Comparison of ENCODE assay signal across 1 cellular context in the genomic region with DNA sequence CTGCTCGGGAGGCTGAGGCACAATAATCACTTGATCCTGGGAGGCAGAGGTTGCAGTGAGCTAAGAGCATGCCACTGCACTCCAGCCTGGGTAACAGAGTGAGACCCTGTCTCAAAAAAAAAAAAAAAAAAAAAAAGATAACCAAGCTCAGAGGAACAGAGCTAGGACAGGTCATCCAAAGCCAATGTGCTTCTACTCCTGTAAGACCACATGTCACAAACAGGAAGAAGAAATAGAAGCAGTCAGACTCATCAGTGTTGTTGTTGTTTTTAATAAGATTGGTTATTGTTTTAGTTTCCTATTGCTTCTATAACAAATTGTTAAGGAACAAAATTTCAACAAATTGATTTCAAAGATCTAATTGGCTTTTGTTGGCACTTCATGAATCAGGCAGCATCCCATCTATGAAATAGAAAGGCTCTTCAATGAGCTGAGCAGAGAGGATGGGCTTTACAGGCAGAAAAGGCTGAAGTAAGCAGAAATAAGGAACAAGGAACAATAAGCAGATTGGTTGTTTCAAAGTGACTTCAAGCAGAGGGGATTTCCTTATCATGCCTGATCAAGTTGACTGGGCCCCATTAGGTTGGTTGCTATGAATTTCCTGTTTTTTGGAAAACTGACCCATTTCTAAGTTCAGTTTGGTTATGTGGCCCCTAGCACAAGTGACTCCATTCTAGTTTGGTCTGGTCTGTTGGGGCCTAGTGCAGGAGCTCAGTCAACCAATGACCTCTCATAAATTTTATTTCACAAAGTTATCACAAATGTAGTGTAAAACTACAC.
TF ChIP-seq lines count a peak whose summit lies in the region.

No MANE protein-coding gene starts in this region.

TF ChIP-seq in HEK293, 187 proteins besides CTCF, POLR2A, EP300 and RAD21:
- TF ChIP-seq ZNF629 (tag by site-specific recombination; IDR thresholded peaks at IDR 0.05) (no peak), ZNF302 (tag by site-specific recombination; IDR thresholded peaks at IDR 0.05; ENCODE audit: low read depth) (no peak), SETDB1 (IDR thresholded peaks at IDR 0.05; ENCODE audit: insufficient read length, low read length) (no peak), ZNF549 (tag by site-specific recombination; IDR thresholded peaks at IDR 0.05) (peak; percentile 85), ZNF521 (tag by site-specific recombination; IDR thresholded peaks at IDR 0.05) (no peak)
- TF ChIP-seq, protein P1, sequence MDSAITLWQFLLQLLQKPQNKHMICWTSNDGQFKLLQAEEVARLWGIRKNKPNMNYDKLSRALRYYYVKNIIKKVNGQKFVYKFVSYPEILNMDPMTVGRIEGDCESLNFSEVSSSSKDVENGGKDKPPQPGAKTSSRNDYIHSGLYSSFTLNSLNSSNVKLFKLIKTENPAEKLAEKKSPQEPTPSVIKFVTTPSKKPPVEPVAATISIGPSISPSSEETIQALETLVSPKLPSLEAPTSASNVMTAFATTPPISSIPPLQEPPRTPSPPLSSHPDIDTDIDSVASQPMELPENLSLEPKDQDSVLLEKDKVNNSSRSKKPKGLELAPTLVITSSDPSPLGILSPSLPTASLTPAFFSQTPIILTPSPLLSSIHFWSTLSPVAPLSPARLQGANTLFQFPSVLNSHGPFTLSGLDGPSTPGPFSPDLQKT (IDR thresholded peaks at IDR 0.05; ENCODE audit: borderline replicate concordance, low read depth, low read length): no peak
- TF ChIP-seq, protein P2, sequence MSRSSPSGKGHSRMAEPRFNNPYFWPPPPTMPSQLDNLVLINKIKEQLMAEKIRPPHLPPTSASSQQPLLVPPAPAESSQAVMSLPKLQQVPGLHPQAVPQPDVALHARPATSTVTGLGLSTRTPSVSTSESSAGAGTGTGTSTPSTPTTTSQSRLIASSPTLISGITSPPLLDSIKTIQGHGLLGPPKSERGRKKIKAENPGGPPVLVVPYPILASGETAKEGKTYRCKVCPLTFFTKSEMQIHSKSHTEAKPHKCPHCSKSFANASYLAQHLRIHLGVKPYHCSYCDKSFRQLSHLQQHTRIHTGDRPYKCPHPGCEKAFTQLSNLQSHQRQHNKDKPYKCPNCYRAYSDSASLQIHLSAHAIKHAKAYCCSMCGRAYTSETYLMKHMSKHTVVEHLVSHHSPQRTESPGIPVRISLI (tag by site-specific recombination; IDR thresholded peaks at IDR 0.05): 0 out of 2 replicates have a peak, but pooled peaks have one; percentile 48
- TF ChIP-seq, protein P3, sequence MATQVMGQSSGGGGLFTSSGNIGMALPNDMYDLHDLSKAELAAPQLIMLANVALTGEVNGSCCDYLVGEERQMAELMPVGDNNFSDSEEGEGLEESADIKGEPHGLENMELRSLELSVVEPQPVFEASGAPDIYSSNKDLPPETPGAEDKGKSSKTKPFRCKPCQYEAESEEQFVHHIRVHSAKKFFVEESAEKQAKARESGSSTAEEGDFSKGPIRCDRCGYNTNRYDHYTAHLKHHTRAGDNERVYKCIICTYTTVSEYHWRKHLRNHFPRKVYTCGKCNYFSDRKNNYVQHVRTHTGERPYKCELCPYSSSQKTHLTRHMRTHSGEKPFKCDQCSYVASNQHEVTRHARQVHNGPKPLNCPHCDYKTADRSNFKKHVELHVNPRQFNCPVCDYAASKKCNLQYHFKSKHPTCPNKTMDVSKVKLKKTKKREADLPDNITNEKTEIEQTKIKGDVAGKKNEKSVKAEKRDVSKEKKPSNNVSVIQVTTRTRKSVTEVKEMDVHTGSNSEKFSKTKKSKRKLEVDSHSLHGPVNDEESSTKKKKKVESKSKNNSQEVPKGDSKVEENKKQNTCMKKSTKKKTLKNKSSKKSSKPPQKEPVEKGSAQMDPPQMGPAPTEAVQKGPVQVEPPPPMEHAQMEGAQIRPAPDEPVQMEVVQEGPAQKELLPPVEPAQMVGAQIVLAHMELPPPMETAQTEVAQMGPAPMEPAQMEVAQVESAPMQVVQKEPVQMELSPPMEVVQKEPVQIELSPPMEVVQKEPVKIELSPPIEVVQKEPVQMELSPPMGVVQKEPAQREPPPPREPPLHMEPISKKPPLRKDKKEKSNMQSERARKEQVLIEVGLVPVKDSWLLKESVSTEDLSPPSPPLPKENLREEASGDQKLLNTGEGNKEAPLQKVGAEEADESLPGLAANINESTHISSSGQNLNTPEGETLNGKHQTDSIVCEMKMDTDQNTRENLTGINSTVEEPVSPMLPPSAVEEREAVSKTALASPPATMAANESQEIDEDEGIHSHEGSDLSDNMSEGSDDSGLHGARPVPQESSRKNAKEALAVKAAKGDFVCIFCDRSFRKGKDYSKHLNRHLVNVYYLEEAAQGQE (tag by site-specific recombination; IDR thresholded peaks at IDR 0.05): no peak
